Comparison of ENCODE assay signal across 11 cellular contexts in genomic region chr17:9290226-9290613, GRCh38.
DNase-seq lines count a peak whose midpoint lies in the region; ATAC-seq lines count a peak whose summit lies in the region.
"Had no signal": no experiment of that assay in that cellular context is flagged by ENCODE, and none has a peak within 500 bp of the region (broad histone marks: within the 10 kb centered on the region; RNA-seq: fewer than 3 reads in every experiment).

No MANE protein-coding gene starts in this region.

- no peaks in the 10 kb centered on the region for H3K9me3 ChIP-seq in GM23248 (ENCODE audit: low read depth)
- no peaks in the 10 kb centered on the region for H3K9me3 ChIP-seq in naive thymus-derived CD4-positive, alpha-beta T cell (ENCODE audit: control insufficient read depth in 2 of 3, low read length in 3 of 3)

- H3K9me2 ChIP-seq in GM23248 (ENCODE audit: insufficient read depth): no peaks in the 10 kb centered on the region

- peaks cover 23% of the 10 kb centered on the region for H3K4me1 ChIP-seq in GM23248 (ENCODE audit: insufficient read depth)
- H3K4me1 ChIP-seq in naive thymus-derived CD4-positive, alpha-beta T cell (ENCODE audit: control insufficient read depth in 2 of 2, insufficient read depth in 2 of 2, low read length in 2 of 2): peaks cover 7 to 10% of the 10 kb centered on the region in 2 donors

- peaks cover 22% of the 10 kb centered on the region for H3K4me1 Mint-ChIP-seq in activated CD4-positive, alpha-beta T cell treated with anti-CD3 and anti-CD28 coated beads, Interleukin-2, amount 10 ng/mL, durations not matched to agents 24 days and 14 days
- peaks cover 11 to 55% (median 30%) of the 10 kb centered on the region in 7 donors for H3K4me1 Mint-ChIP-seq in naive thymus-derived CD4-positive, alpha-beta T cell

- H3K36me3 Mint-ChIP-seq in activated CD4-positive, alpha-beta T cell treated with anti-CD3 and anti-CD28 coated beads, Interleukin-2, amount 10 ng/mL, durations not matched to agents 24 days and 14 days (ENCODE audit: low read depth): no peaks in the 10 kb centered on the region
- H3K36me3 Mint-ChIP-seq in naive thymus-derived CD4-positive, alpha-beta T cell: peaks cover 0 to 9% (median 0%) of the 10 kb centered on the region in 5 donors

- POLR2A ChIA-PET in naive thymus-derived CD4-positive, alpha-beta T cell (lab: Charles Lee): no interaction called here

- no peak for DNase-seq in activated CD4-positive, alpha-beta T cell treated with anti-CD3 and anti-CD28 coated beads, Interleukin-2, amount 10 ng/mL, durations not matched to agents 24 days and 14 days
- no peak for DNase-seq in activated CD4-positive, alpha-beta T cell treated with anti-CD3 and anti-CD28 coated beads, Interleukin-2, amount 50 U/mL, for 48 hours
- DNase-seq in GM23248: no peak
- peak; percentile 40 for DNase-seq in activated naive CD4-positive, alpha-beta T cell treated with anti-CD3 and anti-CD28 coated beads, Interleukin-2, amount 50 U/mL, for 16 hours
- no peak for DNase-seq in naive thymus-derived CD4-positive, alpha-beta T cell
- no peak for DNase-seq in SIG-M5 treated with dmso at 0.1 percent for 504 hours (lab: John Stamatoyannopoulos, UW; ENCODE audit: unreplicated experiment)
- DNase-seq: NCI-H187, Right ventricle myocardium superior had no signal

- peaks cover 9% of the 10 kb centered on the region; the same call in 1 of the 2 replicates for H3F3A ChIP-seq in GM23248 (ENCODE audit: insufficient read depth)

- no peaks in the 10 kb centered on the region for H3K79me2 ChIP-seq in GM23248 (ENCODE audit: insufficient read depth)

- H2AFZ ChIP-seq in GM23248: no peak overlapping the region

- no peaks in the 10 kb centered on the region for H3K27me3 Mint-ChIP-seq in activated CD4-positive, alpha-beta T cell treated with anti-CD3 and anti-CD28 coated beads, Interleukin-2, amount 10 ng/mL, durations not matched to agents 24 days and 14 days
- no peaks in the 10 kb centered on the region for H3K27me3 Mint-ChIP-seq in naive thymus-derived CD4-positive, alpha-beta T cell

- no peaks in the 10 kb centered on the region for H4K20me1 ChIP-seq in GM23248 (ENCODE audit: insufficient read depth)

- H3K27ac Mint-ChIP-seq in activated CD4-positive, alpha-beta T cell treated with anti-CD3 and anti-CD28 coated beads, Interleukin-2, amount 10 ng/mL, durations not matched to agents 24 days and 14 days: peak overlapping the region; percentile 78
- H3K27ac Mint-ChIP-seq in naive thymus-derived CD4-positive, alpha-beta T cell: peak overlapping the region in 8 of 9 donors; percentile 7 to 84 (median 77)

- CTCF ChIA-PET in naive thymus-derived CD4-positive, alpha-beta T cell (lab: Charles Lee): interaction anchor here (0.6 kb wide), 1 partner anchor 267 kb away, joined by 4 read pairs; no protein-coding TSS in a partner anchor

- 79 to 83% methylated on average over 7 of the region's 7 CpGs for WGBS in GM23248 (ENCODE audit: low coverage in 1 of 2, low lambda C conversion rate in 2 of 2, missing lambda C conversion rate in 2 of 2), 2 experiments

- H3K9ac ChIP-seq in GM23248: no peak overlapping the region

- H3K4me2 ChIP-seq in GM23248 (ENCODE audit: unreplicated experiment): peak overlapping the region; percentile 30

- intact Hi-C loops in activated CD4-positive, alpha-beta T cell treated with anti-CD3 and anti-CD28 coated beads, Interleukin-2, amount 10 ng/mL, durations not matched to agents 24 days and 14 days (cut with micrococcal nuclease): loop anchor here (2.0 to 10.0 kb wide), 4 partner anchors 37 to 268 kb away; partner anchors contain the start of gene NTN1
- intact Hi-C loops in naive thymus-derived CD4-positive, alpha-beta T cell (cut with micrococcal nuclease): loop anchor here in 1 of 2 donors (5.0 kb wide), 1 partner anchor 38 kb away; no protein-coding TSS in a partner anchor

- H3K4me3 Mint-ChIP-seq in activated CD4-positive, alpha-beta T cell treated with anti-CD3 and anti-CD28 coated beads, Interleukin-2, amount 10 ng/mL, durations not matched to agents 24 days and 14 days: peak overlapping the region; percentile 32
- H3K4me3 Mint-ChIP-seq in naive thymus-derived CD4-positive, alpha-beta T cell: peak overlapping the region in 9 of 10 donors; percentile 7 to 69 (median 61)

- ATAC-seq in naive thymus-derived CD4-positive, alpha-beta T cell: peak; percentile 4
- ATAC-seq in GM19351 (IDR thresholded peaks at IDR 0.05; ENCODE audit: unreplicated experiment) (no peak), GM18498 (IDR thresholded peaks at IDR 0.05; ENCODE audit: unreplicated experiment) (no peak)

- H3K4me3 ChIP-seq in GM23248: no peak overlapping the region
- peak overlapping the region; percentile 10 for H3K4me3 ChIP-seq in naive thymus-derived CD4-positive, alpha-beta T cell (ENCODE audit: low read length)
- H3K4me3 ChIP-seq: lung had no signal

- H3K36me3 ChIP-seq in GM23248 (ENCODE audit: low read depth): no peaks in the 10 kb centered on the region
- no peaks in the 10 kb centered on the region for H3K36me3 ChIP-seq in naive thymus-derived CD4-positive, alpha-beta T cell (ENCODE audit: control insufficient read depth in 2 of 3, insufficient read depth in 3 of 3, low read length in 3 of 3)

- no peaks in the 10 kb centered on the region for H3K27me3 ChIP-seq in GM23248 (replicated peaks; ENCODE audit: insufficient read depth)
- no peaks in the 10 kb centered on the region for H3K27me3 ChIP-seq in naive thymus-derived CD4-positive, alpha-beta T cell (ENCODE audit: control insufficient read depth in 2 of 2, insufficient read depth in 2 of 2, low read length in 2 of 2)

- in situ Hi-C loops in GM23248 (cut with MboI): no loop called here

- H3K9me3 Mint-ChIP-seq in activated CD4-positive, alpha-beta T cell treated with anti-CD3 and anti-CD28 coated beads, Interleukin-2, amount 10 ng/mL, durations not matched to agents 24 days and 14 days: no peaks in the 10 kb centered on the region
- H3K9me3 Mint-ChIP-seq in naive thymus-derived CD4-positive, alpha-beta T cell: no peaks in the 10 kb centered on the region

- no peak overlapping the region for H3K27ac ChIP-seq in GM23248
- peak overlapping the region; percentile 41 for H3K27ac ChIP-seq in naive thymus-derived CD4-positive, alpha-beta T cell (ENCODE audit: low read depth, low read length)
